In genomic region chr5:41010572-41010971, GRCh38 we compare ENCODE assay signal across 25 cellular contexts.
DNase-seq lines count a peak whose midpoint lies in the region; ATAC-seq, FAIRE-seq and TF ChIP-seq lines count a peak whose summit lies in the region.
"Had no signal": no experiment of that assay in that cellular context is flagged by ENCODE, and none has a peak within 500 bp of the region (broad histone marks: within the 10 kb centered on the region; RNA-seq: fewer than 3 reads in every experiment).

No MANE protein-coding gene starts in this region.

- no peak overlapping the region for H3K27ac ChIP-seq in esophagus muscularis mucosa (replicated peaks in 1 of 4)
- no peak overlapping the region for H3K27ac ChIP-seq in HepG2 (ENCODE audit: extremely low read length, insufficient read depth, low read length)
- no peak overlapping the region for H3K27ac ChIP-seq in right lobe of liver
- H3K27ac ChIP-seq: 22Rv1, BLaER1 had no signal

- FAIRE-seq in HepG2 (lab: Jason Lieb, UNC): no peak
- FAIRE-seq: A204.1, GM12878, GM12892, GM18507 had no signal

- no peak overlapping the region for H3K9ac ChIP-seq in HepG2 (ENCODE audit: insufficient read depth, low read depth, low read length)
- H3K9ac ChIP-seq: BLaER1 had no signal

- no peaks in the 10 kb centered on the region for H3K79me2 ChIP-seq in HepG2 (ENCODE audit: insufficient read depth, low read length)

- H3K4me3 ChIP-seq in esophagus muscularis mucosa (no peak overlapping the region), HepG2 (replicated peaks in 1 of 3; ENCODE audit: insufficient read depth in 1 of 3, low read depth in 2 of 3, low read length in 3 of 3) (no peak overlapping the region), right lobe of liver (no peak overlapping the region)
- H3K4me3 ChIP-seq: BLaER1, GM12878 had no signal

- no peak for TF ChIP-seq CTCF in esophagus muscularis mucosa (IDR thresholded peaks at IDR 0.05)
- TF ChIP-seq CTCF in HepG2 (CRISPR knock-in tag; IDR thresholded peaks at IDR 0.05): no peak
- no peak for TF ChIP-seq CTCF in right lobe of liver (IDR thresholded peaks at IDR 0.05)

- DNase-seq in esophagus muscularis mucosa (ENCODE audit: extremely low spot score) (peak; percentile 72), HepG2 (ENCODE audit: low spot score) (no peak), right lobe of liver (no peak), LoVo (ENCODE audit: low spot score) (no peak), cerebellar nuclear complex (lab: John Stamatoyannopoulos, UW) (no peak)
- DNase-seq: ACHN; BE2C; C1 segment of cervical spinal cord; CD4-positive, alpha-beta memory T cell; CD4-positive, CD25-positive, alpha-beta regulatory T cell; CD8-positive, alpha-beta memory T cell; COR-L47; DMS 273 treated with DMSO at 0.1 percent for 48 hours; DMS153; DMS53; DMS79; DND-41; EL; GDM1 had no signal

- H3K36me3 ChIP-seq in esophagus muscularis mucosa: no peaks in the 10 kb centered on the region
- H3K36me3 ChIP-seq in HepG2 (replicated peaks in 1 of 2; ENCODE audit: control insufficient read depth in 1 of 2, insufficient read depth in 2 of 2, low read length in 2 of 2): no peaks in the 10 kb centered on the region
- H3K36me3 ChIP-seq in right lobe of liver: no peaks in the 10 kb centered on the region
- H3K36me3 ChIP-seq: BE2C, BLaER1 had no signal

- TF ChIP-seq EP300 in esophagus muscularis mucosa (IDR thresholded peaks at IDR 0.05) (no peak), HepG2 (IDR thresholded peaks at IDR 0.05; ENCODE audit: low read depth in 2 of 2, low read length in 2 of 2) (no peak), HepG2 (CRISPR knock-in tag; IDR thresholded peaks at IDR 0.05; ENCODE audit: borderline replicate concordance) (no peak)

- no peak for ATAC-seq in HepG2
- peak; percentile 66 to 77 (median 72) for ATAC-seq in right lobe of liver
- ATAC-seq: GM12878 had no signal

- in situ Hi-C loops in HepG2 (cut with HindIII; ENCODE audit: extremely low pct_ligation_motif_present, low pct_unique_long_range_greater_than_20kb): no loop called here

- CTCF ChIA-PET in HepG2 (lab: Yijun Ruan, JAX; ENCODE audit: low intra/inter-chr PET ratio, low total read pairs): no interaction called here

- no TSS peak for BruUV-seq in HepG2 (replicated peaks; lab: Mats Ljungman, UMichigan)

- TF ChIP-seq POLR2A in esophagus muscularis mucosa (IDR thresholded peaks at IDR 0.05; ENCODE audit: low read depth) (no peak), HepG2 (IDR thresholded peaks at IDR 0.05; ENCODE audit: insufficient read depth in 1 of 2, low read depth in 2 of 2, low read length in 2 of 2) (no peak), right lobe of liver (IDR thresholded peaks at IDR 0.05) (no peak)

- TF ChIP-seq RAD21 in HepG2 (CRISPR knock-in tag; IDR thresholded peaks at IDR 0.05): no peak

- POLR2A ChIA-PET in HepG2 (lab: Yijun Ruan, JAX): no interaction called here

- intact Hi-C loops in esophagus muscularis mucosa (cut with DNase I): no loop called here
- intact Hi-C loops in HepG2 (cut with micrococcal nuclease; ENCODE audit: unreplicated experiment): no loop called here
- intact Hi-C loops in right lobe of liver (cut with DNase I): no loop called here

- H3K27me3 ChIP-seq in esophagus muscularis mucosa: no peaks in the 10 kb centered on the region
- H3K27me3 ChIP-seq in HepG2 (ENCODE audit: control insufficient read depth in 1 of 2, insufficient read depth in 2 of 2, low read length in 2 of 2): no peaks in the 10 kb centered on the region; a peak in 1 of 5 replicates
- no peaks in the 10 kb centered on the region for H3K27me3 ChIP-seq in right lobe of liver
- H3K27me3 ChIP-seq: BE2C, BLaER1 had no signal

- H2AFZ ChIP-seq in HepG2 (ENCODE audit: low read length): no peak overlapping the region

- H3K9me3 ChIP-seq in esophagus muscularis mucosa: no peaks in the 10 kb centered on the region
- H3K9me3 ChIP-seq in HepG2 (ENCODE audit: low read length): no peaks in the 10 kb centered on the region
- no peaks in the 10 kb centered on the region for H3K9me3 ChIP-seq in right lobe of liver
- H3K9me3 ChIP-seq: BE2C, BLaER1 had no signal

- no peak overlapping the region for H3K4me2 ChIP-seq in HepG2 (ENCODE audit: low read depth, low read length)
- H3K4me2 ChIP-seq: BLaER1 had no signal

- WGBS in esophagus muscularis mucosa: 86% methylated on average over 6 of the region's 6 CpGs
- WGBS in HepG2 (ENCODE audit: low lambda C conversion rate): 59% methylated on average over 6 of the region's 6 CpGs
- WGBS in right lobe of liver (ENCODE audit: insufficient coverage, low coverage, low lambda C conversion rate, missing lambda C conversion rate): 30% methylated on average over 5 of the region's 6 CpGs

- no peaks in the 10 kb centered on the region for H3K4me1 ChIP-seq in esophagus muscularis mucosa
- no peaks in the 10 kb centered on the region for H3K4me1 ChIP-seq in HepG2 (ENCODE audit: insufficient read depth, low read length)
- H3K4me1 ChIP-seq in right lobe of liver: peaks cover 0 to 27% (median 3%) of the 10 kb centered on the region in 4 donors
- H3K4me1 ChIP-seq: BLaER1 had no signal

- no peaks in the 10 kb centered on the region for H4K20me1 ChIP-seq in HepG2 (ENCODE audit: insufficient read depth, low read length)
- H4K20me1 ChIP-seq: BLaER1 had no signal

TF ChIP-seq in HepG2, 621 proteins besides CTCF, POLR2A, EP300 and RAD21:
- peak; percentile 19; the same call in 1 of the 2 replicates for TF ChIP-seq HNF4A (CRISPR knock-in tag; IDR thresholded peaks at IDR 0.05)
- no peak for TF ChIP-seq SIX1 (CRISPR knock-in tag; IDR thresholded peaks at IDR 0.05; ENCODE audit: borderline replicate concordance)
